In genomic region chr15:58221591-58222241, GRCh38 we compare ENCODE assay signal across 9 cellular contexts.
DNase-seq lines count a peak whose midpoint lies in the region; TF ChIP-seq lines count a peak whose summit lies in the region.
"Had no signal": no experiment of that assay in that cellular context is flagged by ENCODE, and none has a peak within 500 bp of the region (broad histone marks: within the 10 kb centered on the region; RNA-seq: fewer than 3 reads in every experiment).

No MANE protein-coding gene starts in this region.

- H3K27ac Mint-ChIP-seq in glutamatergic neuron (ENCODE audit: unreplicated experiment), result no peak overlapping the region

- no peaks in the 10 kb centered on the region for H3K36me3 ChIP-seq in A673 (ENCODE audit: insufficient read depth, low read length, poor library complexity, severe bottlenecking)

- POLR2A ChIA-PET in A673 (lab: Charles Lee; ENCODE audit: low non-redundant PET), result no interaction called here
- POLR2A ChIA-PET in RWPE1 (lab: Yijun Ruan, JAX; ENCODE audit: low non-redundant PET), result no interaction called here

- H3K36me3 Mint-ChIP-seq in glutamatergic neuron (ENCODE audit: unreplicated experiment), result peaks cover 8% of the 10 kb centered on the region

- no peak overlapping the region for H3K27ac ChIP-seq in A673 (ENCODE audit: low read depth, low read length, poor library complexity, severe bottlenecking)
- no peak overlapping the region for H3K27ac ChIP-seq in RWPE1

- peak; percentile 53 for TF ChIP-seq CTCF in A673 (conservative IDR thresholded peaks at IDR 0.05; ENCODE audit: low read depth, low read length)
- peak; percentile 67 for TF ChIP-seq CTCF in GM12875 (IDR thresholded peaks at IDR 0.05; ENCODE audit: borderline replicate concordance, insufficient read depth, low read depth, low read length)
- TF ChIP-seq CTCF in RWPE1 (conservative IDR thresholded peaks at IDR 0.05; ENCODE audit: low read depth), result peak; percentile 46
- no peak for TF ChIP-seq CTCF in glutamatergic neuron (IDR thresholded peaks at IDR 0.05; ENCODE audit: partially characterized antibody, unreplicated experiment)

- H3K4me3 Mint-ChIP-seq in glutamatergic neuron (ENCODE audit: unreplicated experiment), result no peak overlapping the region

- H3K4me1 Mint-ChIP-seq in glutamatergic neuron (ENCODE audit: low read depth, unreplicated experiment), result peaks cover 15% of the 10 kb centered on the region

- peaks cover 2% of the 10 kb centered on the region for H3K27me3 Mint-ChIP-seq in glutamatergic neuron (ENCODE audit: unreplicated experiment)

- H3K4me1 ChIP-seq in A673 (ENCODE audit: insufficient read depth, low read length, poor library complexity, severe bottlenecking), result no peaks in the 10 kb centered on the region

- peaks cover 3% of the 10 kb centered on the region for H3K9me3 Mint-ChIP-seq in glutamatergic neuron (ENCODE audit: unreplicated experiment)

- no peak for DNase-seq in A673 (ENCODE audit: low spot score)
- DNase-seq in RWPE1 (ENCODE audit: low spot score), result peak; percentile 41
- peak; percentile 34 for DNase-seq in glutamatergic neuron
- DNase-seq in retina, result no peak
- no peak for DNase-seq in middle frontal gyrus (ENCODE audit: extremely low spot score, low spot score)
- DNase-seq in NCI-H2171 treated with DMSO at 0.1 percent for 48 hours (lab: John Stamatoyannopoulos, UW), result no peak
- DNase-seq in NCI-H146 (lab: John Stamatoyannopoulos, UW), result no peak
- DNase-seq: stimulated activated CD8-positive, alpha-beta memory T cell treated with anti-CD3 and anti-CD28 coated beads, Interleukin-4, amount 100 ng/mL, for 48 hours had no signal

- no peaks in the 10 kb centered on the region for H3K9me3 ChIP-seq in A673 (ENCODE audit: low read depth, low read length, poor library complexity, severe bottlenecking)

- intact Hi-C loops in A673 (cut with micrococcal nuclease; ENCODE audit: unreplicated experiment), result loop anchor here (10.0 kb wide), 3 partner anchors 663 to 1273 kb away; no protein-coding TSS in a partner anchor

- H3K27me3 ChIP-seq in A673 (replicated peaks; ENCODE audit: insufficient read depth, low read depth, low read length, poor library complexity), result no peaks in the 10 kb centered on the region

- CTCF ChIA-PET in A673 (lab: Charles Lee) (no interaction called here), RWPE1 (lab: Yijun Ruan, JAX) (interaction anchor here (0.6 to 1.2 kb wide), 4 partner anchors 9 to 539 kb away, joined by 3 to 4 read pairs (median 4); no protein-coding TSS in a partner anchor)

- no TSS peak for BruUV-seq in A673 (replicated peaks; lab: Mats Ljungman, UMichigan)

- H3K4me3 ChIP-seq in A673 (ENCODE audit: low read depth, low read length, poor library complexity, severe bottlenecking) (no peak overlapping the region), GM12875 (ENCODE audit: low read depth, low read length) (no peak overlapping the region)

Comparison
In these comparisons a context has a peak if more than half of its experiments do, and no peak if none do; other contexts are left out.
1. DNase-seq: peak in RWPE1 (single experiment) and glutamatergic neuron (single experiment); none in A673 (single experiment), retina (single experiment), middle frontal gyrus (single experiment), NCI-H2171 treated with DMSO at 0.1 percent for 48 hours (single experiment) and NCI-H146 (single experiment).